In genomic region chr1:60970081-60970509, GRCh38 we compare ENCODE assay signal across 8 cellular contexts.
DNase-seq lines count a peak whose midpoint lies in the region; ATAC-seq and TF ChIP-seq lines count a peak whose summit lies in the region.

No MANE protein-coding gene starts in this region.

- peaks cover 6% of the 10 kb centered on the region; the same call in 1 of the 2 replicates for H3K9me3 ChIP-seq in OCI-LY7 (ENCODE audit: low read length)
- no peaks in the 10 kb centered on the region for H3K9me3 ChIP-seq in parathyroid adenoma (ENCODE audit: control insufficient read depth, low read length)

- H3K79me2 ChIP-seq in OCI-LY7 (ENCODE audit: insufficient read depth, low read depth, low read length) (no peaks in the 10 kb centered on the region), parathyroid adenoma (no peaks in the 10 kb centered on the region)

- H3K27ac ChIP-seq in OCI-LY7 (ENCODE audit: low read depth, low read length, poor library complexity, severe bottlenecking) (no peak overlapping the region), parathyroid adenoma (peak overlapping the region; percentile 19)

- H2AFZ ChIP-seq in OCI-LY7 (ENCODE audit: low read length) (no peak overlapping the region), parathyroid adenoma (peak overlapping the region; percentile 50)

- H3K36me3 ChIP-seq in OCI-LY7 (ENCODE audit: insufficient read depth, low read length) (no peaks in the 10 kb centered on the region), parathyroid adenoma (ENCODE audit: control insufficient read depth, insufficient read depth, low read length) (no peaks in the 10 kb centered on the region)

- TF ChIP-seq CTCF in OCI-LY7 (conservative IDR thresholded peaks at IDR 0.05; ENCODE audit: low read length), result peak; percentile 47
- TF ChIP-seq CTCF in parathyroid adenoma (IDR thresholded peaks at IDR 0.05), result peak; percentile 23

- intact Hi-C loops in OCI-LY7 (cut with micrococcal nuclease; ENCODE audit: unreplicated experiment), result loop anchor here (10.0 kb wide), 2 partner anchors 615 to 885 kb away; no protein-coding TSS in a partner anchor

- H3K4me2 ChIP-seq in OCI-LY7 (ENCODE audit: low read length), result no peak overlapping the region
- no peak overlapping the region for H3K4me2 ChIP-seq in parathyroid adenoma (ENCODE audit: low read length)

- H3K9me2 ChIP-seq in OCI-LY7 (ENCODE audit: insufficient read depth, low read length), result no peaks in the 10 kb centered on the region

- H3K9ac ChIP-seq in parathyroid adenoma, result no peak overlapping the region

- ATAC-seq in HG03039 (IDR thresholded peaks at IDR 0.05; ENCODE audit: unreplicated experiment), result no peak
- ATAC-seq in GM19395 (IDR thresholded peaks at IDR 0.05; ENCODE audit: unreplicated experiment), result no peak

- no peaks in the 10 kb centered on the region for H3K4me1 ChIP-seq in OCI-LY7 (ENCODE audit: insufficient read depth, low read length, poor library complexity, severe bottlenecking)
- no peaks in the 10 kb centered on the region for H3K4me1 ChIP-seq in parathyroid adenoma

- CTCF ChIA-PET in OCI-LY7 (lab: Charles Lee; ENCODE audit: unreplicated experiment), result no interaction called here

- DNase-seq in EL, result peak; percentile 8
- peak; percentile 4 for DNase-seq in OCI-LY7 (ENCODE audit: low spot score)
- peak; percentile 32 for DNase-seq in fibroblast of gingiva (ENCODE audit: low read depth)
- no peak for DNase-seq in T-helper 9 cell
- DNase-seq in activated gamma-delta T cell treated with Interleukin-2 at 50 U/mL for 16 hours, result no peak

- no peaks in the 10 kb centered on the region for H4K20me1 ChIP-seq in OCI-LY7 (ENCODE audit: insufficient read depth, low read length)

- H3K4me3 ChIP-seq in OCI-LY7 (ENCODE audit: low read depth, low read length, poor library complexity, severe bottlenecking), result no peak overlapping the region
- H3K4me3 ChIP-seq in parathyroid adenoma (ENCODE audit: low read depth, low read length), result no peak overlapping the region

- no TSS peak for BruUV-seq in OCI-LY7 (replicated peaks; lab: Mats Ljungman, UMichigan)

- no peaks in the 10 kb centered on the region for H3K27me3 ChIP-seq in parathyroid adenoma (ENCODE audit: control insufficient read depth, insufficient read depth, low read length)

- POLR2A ChIA-PET in OCI-LY7 (lab: Charles Lee), result interaction anchor here (0.6 to 1.0 kb wide), 2 partner anchors 9 to 366 kb away, joined by 3 to 4 read pairs; no protein-coding TSS in a partner anchor

Comparison
In these comparisons a context has a peak if more than half of its experiments do, and no peak if none do; other contexts are left out.
1. DNase-seq: peak in EL (single experiment), OCI-LY7 (single experiment) and fibroblast of gingiva (single experiment); none in T-helper 9 cell (single experiment) and activated gamma-delta T cell treated with Interleukin-2 at 50 U/mL for 16 hours (single experiment).